Comparison of ENCODE assay signal across 8 cellular contexts in the genomic region with DNA sequence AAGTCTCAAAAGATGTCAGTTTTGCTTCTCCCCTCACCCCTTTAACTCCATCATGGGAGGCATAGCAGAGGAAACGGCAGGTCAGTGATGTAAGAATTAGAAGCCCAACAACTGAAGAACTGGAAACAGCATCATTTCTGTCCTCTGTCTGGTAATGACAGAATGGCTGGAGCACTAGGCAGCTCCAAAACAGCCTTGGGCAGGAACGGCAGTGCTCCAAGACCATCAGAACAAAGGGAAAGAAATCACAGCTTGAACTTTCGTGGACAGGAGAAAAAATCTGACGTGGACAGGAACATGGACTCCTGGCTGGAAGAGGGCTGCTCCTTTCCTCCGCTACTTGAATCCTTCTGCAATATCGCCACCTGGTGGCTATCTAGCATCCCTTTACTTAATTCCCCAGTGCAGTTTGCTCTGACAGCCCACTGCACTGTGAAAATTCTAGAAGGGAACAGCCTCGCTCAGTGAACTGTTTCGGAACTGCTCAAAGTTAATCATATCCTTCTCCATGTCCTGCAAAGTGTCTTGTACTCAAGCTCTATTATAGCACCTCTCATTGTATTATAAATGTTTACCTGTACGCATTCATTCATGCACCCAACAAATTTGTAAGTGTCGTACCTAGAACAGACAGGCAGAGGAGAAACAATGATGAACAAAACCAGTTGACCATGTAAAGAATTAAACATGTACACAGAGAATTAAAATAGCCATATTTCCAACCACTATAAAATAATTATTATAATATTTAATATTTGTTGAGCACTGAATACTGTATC. TPM values are rescaled to one million over a fixed set of nuclear protein-coding genes. Genes with fewer than 3 reads are reported as not detected.
A peak's percentile ranks its signal among the peaks of the same experiment; 100 is the strongest.
DNase-seq lines count a peak whose midpoint lies in the region; ATAC-seq and TF ChIP-seq lines count a peak whose summit lies in the region.

No MANE protein-coding gene starts in this region.

- no peak overlapping the region for H2AFZ ChIP-seq in GM23338

- peak; percentile 57 to 74 for TF ChIP-seq CTCF in GM23338 (conservative IDR thresholded peaks at IDR 0.05; ENCODE audit: low read depth in 2 of 2)
- TF ChIP-seq CTCF in LNCAP (IDR thresholded peaks at IDR 0.05) = peak; percentile 58
- TF ChIP-seq CTCF in foreskin keratinocyte (conservative IDR thresholded peaks at IDR 0.05) = peak; percentile 68

- no peaks in the 10 kb centered on the region for H3K27me3 Mint-ChIP-seq in GM23338 (ENCODE audit: insufficient read depth, low read depth, poor library complexity)

- H3K36me3 ChIP-seq in GM23338 (ENCODE audit: insufficient read depth) = no peaks in the 10 kb centered on the region

- 0 out of 2 replicates have a peak overlapping the region, but pooled peaks have one; percentile 35 for H3K4me3 ChIP-seq in GM23338

- no peaks in the 10 kb centered on the region; the same call in 2 of the 3 replicates for H3K4me1 Mint-ChIP-seq in GM23338

- no peak overlapping the region; the same call in 1 of the 2 replicates for H3K4me2 ChIP-seq in GM23338

- H3K4me1 ChIP-seq in GM23338 (ENCODE audit: insufficient read depth) (no peaks in the 10 kb centered on the region), foreskin keratinocyte (no peaks in the 10 kb centered on the region)

- no peaks in the 10 kb centered on the region for H3K79me2 ChIP-seq in GM23338 (replicated peaks; ENCODE audit: insufficient read depth)

- H3K27ac Mint-ChIP-seq in GM23338 = no peak overlapping the region

- DNase-seq in GDM1 (lab: John Stamatoyannopoulos, UW) (peak; percentile 55), GM23338 (ENCODE audit: low spot score) (peak; percentile 86), RKO (ENCODE audit: low spot score) (peak; percentile 87), foreskin keratinocyte (peak in 1 of 2 donors; percentile 44), nucleus accumbens (lab: John Stamatoyannopoulos, UW) (peak in 52 of 56 donors; percentile 2 to 83 (median 38))
- DNase-seq in activated gamma-delta T cell treated with anti-CD3 and anti-CD28 coated beads, Interleukin-2, amount 50 U/mL, for 16 hours (ENCODE audit: low read depth) = peak; percentile 29

- no peaks in the 10 kb centered on the region for H3K9me3 Mint-ChIP-seq in GM23338

- H3F3A ChIP-seq in GM23338 (replicated peaks; ENCODE audit: low read depth) = no peaks in the 10 kb centered on the region

- peak; percentile 88 for ATAC-seq in GM23338
- ATAC-seq in foreskin keratinocyte = peak; percentile 85
- no peak for ATAC-seq in GM21528 (IDR thresholded peaks at IDR 0.05; ENCODE audit: low FRiP score, unreplicated experiment)

- H3K36me3 Mint-ChIP-seq in GM23338 (ENCODE audit: low read depth) = no peaks in the 10 kb centered on the region

- no peak overlapping the region for H3K27ac ChIP-seq in GM23338 (ENCODE audit: low read depth)
- no peak overlapping the region for H3K27ac ChIP-seq in foreskin keratinocyte

- peak overlapping the region; percentile 62 for H3K4me3 Mint-ChIP-seq in GM23338

- H3K27me3 ChIP-seq in GM23338 (ENCODE audit: insufficient read depth) (no peaks in the 10 kb centered on the region), foreskin keratinocyte (no peaks in the 10 kb centered on the region)

- H4K20me1 ChIP-seq in GM23338 (replicated peaks; ENCODE audit: insufficient read depth) = no peaks in the 10 kb centered on the region

- no peaks in the 10 kb centered on the region for H3K9me2 ChIP-seq in GM23338 (ENCODE audit: insufficient read depth)

TF ChIP-seq in GM23338, 12 proteins besides CTCF, POLR2A, EP300 and RAD21:
- TF ChIP-seq STAT1 (IDR thresholded peaks at IDR 0.05; ENCODE audit: unreplicated experiment) (no peak), ZNF331 (CRISPR knock-in tag; IDR thresholded peaks at IDR 0.05; ENCODE audit: low read depth) (no peak), POLR2AphosphoS5 (IDR thresholded peaks at IDR 0.05; ENCODE audit: low read depth) (no peak), EZH2phosphoT487 (IDR thresholded peaks at IDR 0.05; ENCODE audit: unreplicated experiment) (no peak), EZH2 (IDR thresholded peaks at IDR 0.05; ENCODE audit: low read depth, unreplicated experiment) (no peak)
- TF ChIP-seq, protein P1, sequence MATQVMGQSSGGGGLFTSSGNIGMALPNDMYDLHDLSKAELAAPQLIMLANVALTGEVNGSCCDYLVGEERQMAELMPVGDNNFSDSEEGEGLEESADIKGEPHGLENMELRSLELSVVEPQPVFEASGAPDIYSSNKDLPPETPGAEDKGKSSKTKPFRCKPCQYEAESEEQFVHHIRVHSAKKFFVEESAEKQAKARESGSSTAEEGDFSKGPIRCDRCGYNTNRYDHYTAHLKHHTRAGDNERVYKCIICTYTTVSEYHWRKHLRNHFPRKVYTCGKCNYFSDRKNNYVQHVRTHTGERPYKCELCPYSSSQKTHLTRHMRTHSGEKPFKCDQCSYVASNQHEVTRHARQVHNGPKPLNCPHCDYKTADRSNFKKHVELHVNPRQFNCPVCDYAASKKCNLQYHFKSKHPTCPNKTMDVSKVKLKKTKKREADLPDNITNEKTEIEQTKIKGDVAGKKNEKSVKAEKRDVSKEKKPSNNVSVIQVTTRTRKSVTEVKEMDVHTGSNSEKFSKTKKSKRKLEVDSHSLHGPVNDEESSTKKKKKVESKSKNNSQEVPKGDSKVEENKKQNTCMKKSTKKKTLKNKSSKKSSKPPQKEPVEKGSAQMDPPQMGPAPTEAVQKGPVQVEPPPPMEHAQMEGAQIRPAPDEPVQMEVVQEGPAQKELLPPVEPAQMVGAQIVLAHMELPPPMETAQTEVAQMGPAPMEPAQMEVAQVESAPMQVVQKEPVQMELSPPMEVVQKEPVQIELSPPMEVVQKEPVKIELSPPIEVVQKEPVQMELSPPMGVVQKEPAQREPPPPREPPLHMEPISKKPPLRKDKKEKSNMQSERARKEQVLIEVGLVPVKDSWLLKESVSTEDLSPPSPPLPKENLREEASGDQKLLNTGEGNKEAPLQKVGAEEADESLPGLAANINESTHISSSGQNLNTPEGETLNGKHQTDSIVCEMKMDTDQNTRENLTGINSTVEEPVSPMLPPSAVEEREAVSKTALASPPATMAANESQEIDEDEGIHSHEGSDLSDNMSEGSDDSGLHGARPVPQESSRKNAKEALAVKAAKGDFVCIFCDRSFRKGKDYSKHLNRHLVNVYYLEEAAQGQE (IDR thresholded peaks at IDR 0.05; ENCODE audit: unreplicated experiment) = no peak

RNA-seq across cellular contexts. Expression of gene SLC25A53, which starts 20.4 kb away (rescaled TPM):
- 2.2 and 3.7 TPM in 2 replicates for total RNA-seq in GM23338 (2014; rRNA removed; shearing (Covaris generic))
- polyA plus RNA-seq in GM23338 (2016; fragmentation: Nextera tagmentation; extraction: Ambion mirVana) = 2.4 and 3.7 TPM in 2 replicates
- total RNA-seq in foreskin keratinocyte = 2.0 and 2.3 TPM in 2 replicates
- polyA plus RNA-seq in foreskin keratinocyte = 1.1 and 1.2 TPM in 2 replicates

RNA-seq across cellular contexts. Expression of gene ZCCHC18, which starts 24.1 kb away (rescaled TPM):
- total RNA-seq in GM23338 (2014; rRNA removed; shearing (Covaris generic)) = 4.4 and 4.7 TPM in 2 replicates
- 3.4 and 4.9 TPM in 2 replicates for polyA plus RNA-seq in GM23338 (2016; fragmentation: Nextera tagmentation; extraction: Ambion mirVana)
- 0.14 TPM in 1 of 2 replicates, not detected in the other for total RNA-seq in foreskin keratinocyte
- 0.02 and 0.08 TPM in 2 replicates for polyA plus RNA-seq in foreskin keratinocyte

RNA-seq across cellular contexts. Expression of gene FAM199X, which starts 29.8 kb away (rescaled TPM):
- 16.1 and 18.7 TPM in 2 replicates for total RNA-seq in GM23338 (2014; rRNA removed; shearing (Covaris generic))
- polyA plus RNA-seq in GM23338 (2016; fragmentation: Nextera tagmentation; extraction: Ambion mirVana) (9.1 and 11.0 TPM in 2 replicates), foreskin keratinocyte (9.3 and 11.4 TPM in 2 replicates)
- 25.1 and 27.1 TPM in 2 replicates for total RNA-seq in foreskin keratinocyte
